In the genomic region with DNA sequence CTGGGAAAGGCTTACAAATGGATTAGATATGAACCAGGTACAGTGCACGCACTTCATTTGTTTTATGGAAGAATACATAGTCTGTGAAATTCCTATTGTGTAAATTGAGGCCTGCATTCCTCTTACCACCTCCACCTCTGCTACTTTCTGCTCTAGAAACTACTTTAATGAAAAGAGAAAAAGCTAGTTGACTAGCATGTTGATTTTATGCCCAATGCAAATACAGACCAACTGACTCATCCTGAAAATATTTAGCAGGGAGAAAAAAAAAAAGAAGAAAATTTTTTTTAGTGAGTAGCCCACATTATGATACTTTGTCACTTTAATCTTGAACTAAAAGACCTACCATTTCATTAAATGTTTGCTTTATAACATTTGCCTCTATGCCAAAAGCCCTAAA, we compare ENCODE assay signal across 15 cellular contexts. TPM values are rescaled to one million over a fixed set of nuclear protein-coding genes. Genes with fewer than 3 reads are reported as not detected.
DNase-seq lines count a peak whose midpoint lies in the region; TF ChIP-seq lines count a peak whose summit lies in the region.
"Had no signal": no experiment of that assay in that cellular context is flagged by ENCODE, and none has a peak within 500 bp of the region (broad histone marks: within the 10 kb centered on the region; RNA-seq: fewer than 3 reads in every experiment).

No MANE protein-coding gene starts in this region.

- H3K27me3 Mint-ChIP-seq in osteocyte (ENCODE audit: unreplicated experiment) (no peaks in the 10 kb centered on the region), CD14-positive monocyte (ENCODE audit: low read depth in 3 of 3) (peaks cover 0 to 2% (median 0%) of the 10 kb centered on the region in 3 donors)
- H3K27me3 Mint-ChIP-seq in activated CD4-positive, alpha-beta T cell treated with anti-CD3 and anti-CD28 coated beads, Interleukin-2, amount 10 ng/mL, durations not matched to agents 24 days and 14 days, result peaks cover 2% of the 10 kb centered on the region

- H3K4me1 Mint-ChIP-seq in osteocyte (ENCODE audit: unreplicated experiment) (peaks cover 47% of the 10 kb centered on the region), CD14-positive monocyte (peaks cover 2% of the 10 kb centered on the region)
- no peaks in the 10 kb centered on the region for H3K4me1 Mint-ChIP-seq in activated CD4-positive, alpha-beta T cell treated with anti-CD3 and anti-CD28 coated beads, Interleukin-2, amount 10 ng/mL, durations not matched to agents 24 days and 14 days
- H3K4me1 Mint-ChIP-seq: CD8-positive, alpha-beta memory T cell had no signal

- H3K4me1 ChIP-seq in SJCRH30, result 0 out of 2 replicates have a peak, but pooled peaks cover 3% of the 10 kb centered on the region
- peaks cover 4% of the 10 kb centered on the region for H3K4me1 ChIP-seq in fibroblast of lung (ENCODE audit: control insufficient read depth, extremely low read depth, insufficient read depth, low read length)

- peaks cover 10% of the 10 kb centered on the region for H3K79me2 ChIP-seq in fibroblast of lung (ENCODE audit: control insufficient read depth, insufficient read depth, low read length)

- H3K9me3 Mint-ChIP-seq in osteocyte (ENCODE audit: unreplicated experiment) (peaks cover 6% of the 10 kb centered on the region), CD14-positive monocyte (peaks cover 5 to 22% (median 11%) of the 10 kb centered on the region in 7 donors)
- peaks cover 13% of the 10 kb centered on the region for H3K9me3 Mint-ChIP-seq in activated CD4-positive, alpha-beta T cell treated with anti-CD3 and anti-CD28 coated beads, Interleukin-2, amount 10 ng/mL, durations not matched to agents 24 days and 14 days

- no peak overlapping the region for H3K9ac ChIP-seq in fibroblast of lung (ENCODE audit: insufficient read depth, low read length)

- H3K4me3 ChIP-seq in SJCRH30 (no peak overlapping the region), fibroblast of lung (replicated peaks in 1 of 4; ENCODE audit: control extremely low read depth in 1 of 4, insufficient read depth in 1 of 4, low read depth in 3 of 4, low read length in 4 of 4) (no peak overlapping the region)

- H3K9me3 ChIP-seq in SJCRH30 (replicated peaks) (no peaks in the 10 kb centered on the region), fibroblast of lung (ENCODE audit: control insufficient read depth, insufficient read depth, low read depth, low read length) (no peaks in the 10 kb centered on the region)

- H3K27ac Mint-ChIP-seq in osteocyte (ENCODE audit: unreplicated experiment), result peak overlapping the region; percentile 55
- H3K27ac Mint-ChIP-seq in CD14-positive monocyte, result no peak overlapping the region
- no peak overlapping the region for H3K27ac Mint-ChIP-seq in activated CD4-positive, alpha-beta T cell treated with anti-CD3 and anti-CD28 coated beads, Interleukin-2, amount 10 ng/mL, durations not matched to agents 24 days and 14 days
- H3K27ac Mint-ChIP-seq: activated T-helper 2 cell treated with anti-CD3 and anti-CD28 coated beads, Interferon-gamma antibody, Interleukin-2, Interleukin-4, amounts not matched to agents 10 μg/mL and 5 μg/mL and 100 μg/mL, durations not matched to agents 14 hours and 24 hours and 36 hours; CD8-positive, alpha-beta memory T cell; T-helper 2 cell treated with Interferon-gamma antibody and Interleukin-4, amounts not matched to agents 5 μg/mL and 100 μg/mL, for 36 hours had no signal

- no peaks in the 10 kb centered on the region for H3K27me3 ChIP-seq in SJCRH30
- no peaks in the 10 kb centered on the region for H3K27me3 ChIP-seq in fibroblast of lung (ENCODE audit: control insufficient read depth, insufficient read depth, low read length)

- DNase-seq in HCEC 1CT, result peak; percentile 47
- no peak for DNase-seq in SJCRH30
- peak; percentile 52 to 64 for DNase-seq in fibroblast of lung (ENCODE audit: low read depth in 2 of 2)
- DNase-seq in osteocyte (ENCODE audit: extremely low spot score, unreplicated experiment), result no peak
- no peak for DNase-seq in GOT3 (lab: John Stamatoyannopoulos, UW)
- DNase-seq in CD14-positive monocyte (ENCODE audit: low spot score), result no peak
- no peak for DNase-seq in activated CD4-positive, alpha-beta T cell treated with anti-CD3 and anti-CD28 coated beads, Interleukin-2, amount 10 ng/mL, durations not matched to agents 24 days and 14 days
- no peak for DNase-seq in GM20000 (ENCODE audit: low spot score)
- DNase-seq: caudate nucleus; CD8-positive, alpha-beta memory T cell; islet precursor cell; naive B cell; NCI-H2227 treated with DMSO at 0.1 percent for 48 hours had no signal

- intact Hi-C loops in CD14-positive monocyte (cut with micrococcal nuclease), result no loop called here
- intact Hi-C loops in activated CD4-positive, alpha-beta T cell treated with anti-CD3 and anti-CD28 coated beads, Interleukin-2, amount 10 ng/mL, durations not matched to agents 24 days and 14 days (cut with micrococcal nuclease), result no loop called here

- no peaks in the 10 kb centered on the region for H4K20me1 ChIP-seq in fibroblast of lung (ENCODE audit: control insufficient read depth, extremely low read depth, insufficient read depth, low read length)

- H3K36me3 Mint-ChIP-seq in osteocyte (ENCODE audit: unreplicated experiment), result peaks cover 11% of the 10 kb centered on the region
- peaks cover 0 to 3% of the 10 kb centered on the region in 2 donors for H3K36me3 Mint-ChIP-seq in CD14-positive monocyte
- H3K36me3 Mint-ChIP-seq in activated CD4-positive, alpha-beta T cell treated with anti-CD3 and anti-CD28 coated beads, Interleukin-2, amount 10 ng/mL, durations not matched to agents 24 days and 14 days (ENCODE audit: low read depth), result no peaks in the 10 kb centered on the region

- H3K27ac ChIP-seq in SJCRH30 (peak overlapping the region; percentile 21; the same call in 1 of the 2 replicates), fibroblast of lung (ENCODE audit: insufficient read depth, low read length) (no peak overlapping the region)

- H3K36me3 ChIP-seq in SJCRH30 (no peaks in the 10 kb centered on the region), fibroblast of lung (ENCODE audit: control insufficient read depth, insufficient read depth, low read length) (no peaks in the 10 kb centered on the region)

- H2AFZ ChIP-seq in fibroblast of lung (ENCODE audit: low read length), result no peak overlapping the region

- H3K4me2 ChIP-seq in fibroblast of lung (ENCODE audit: extremely low read depth, insufficient read depth, low read length), result peak overlapping the region; percentile 66

- no peak for TF ChIP-seq CTCF in fibroblast of lung (conservative IDR thresholded peaks at IDR 0.05 in 1 of 2, IDR thresholded peaks at IDR 0.05 in 1 of 2; ENCODE audit: low read depth in 1 of 2, low read length in 2 of 2)
- TF ChIP-seq CTCF in osteocyte (IDR thresholded peaks at IDR 0.05), result no peak
- no peak for TF ChIP-seq CTCF in CD14-positive monocyte (IDR thresholded peaks at IDR 0.05)
- TF ChIP-seq CTCF in GM20000 (IDR thresholded peaks at IDR 0.05; ENCODE audit: extremely low read depth, missing control alignments), result no peak

- no peak overlapping the region for H3K4me3 Mint-ChIP-seq in osteocyte (ENCODE audit: unreplicated experiment)
- H3K4me3 Mint-ChIP-seq in CD14-positive monocyte, result no peak overlapping the region
- H3K4me3 Mint-ChIP-seq in activated CD4-positive, alpha-beta T cell treated with anti-CD3 and anti-CD28 coated beads, Interleukin-2, amount 10 ng/mL, durations not matched to agents 24 days and 14 days, result no peak overlapping the region
- H3K4me3 Mint-ChIP-seq: CD8-positive, alpha-beta memory T cell; naive B cell; T-helper 2 cell treated with Interferon-gamma antibody and Interleukin-4, amounts not matched to agents 5 μg/mL and 100 μg/mL, for 36 hours had no signal

RNA-seq across cellular contexts. Expression of gene DCLK2, which starts 41.2 kb away (rescaled TPM):
- total RNA-seq in SJCRH30 (2014; rRNA removed; shearing (Covaris generic)), result 5.2 and 5.7 TPM in 2 replicates
- total RNA-seq in fibroblast of lung, result 3.1 and 14.0 TPM in 2 replicates
- 3.8 and 5.1 TPM in 2 replicates for polyA plus RNA-seq in fibroblast of lung
- polyA plus RNA-seq in fibroblast of lung (2012), result 2.8 and 4.1 TPM in 2 replicates
- 2.1 and 5.4 TPM in 2 replicates for polyA minus RNA-seq in fibroblast of lung (ENCODE audit: low replicate concordance)
- total RNA-seq in osteocyte, result 12.6 and 14.1 TPM in 2 replicates
- polyA plus RNA-seq in CD14-positive monocyte, result not detected
- total RNA-seq in activated CD4-positive, alpha-beta T cell treated with anti-CD3 and anti-CD28 coated beads, Interleukin-2, amount 10 ng/mL, durations not matched to agents 24 days and 14 days, result not detected in 2 replicates
- total RNA-seq: CD8-positive, alpha-beta memory T cell had no signal
- polyA plus RNA-seq: CD8-positive, alpha-beta memory T cell had no signal

Comparison
In these comparisons a context has a peak if more than half of its experiments do, and no peak if none do; other contexts are left out.
1. DNase-seq: peak in HCEC 1CT (single experiment) and fibroblast of lung (2 of 2); none in SJCRH30 (0 of 2), osteocyte (single experiment), GOT3 (single experiment), CD14-positive monocyte (single experiment), activated CD4-positive, alpha-beta T cell treated with anti-CD3 and anti-CD28 coated beads, Interleukin-2, amount 10 ng/mL, durations not matched to agents 24 days and 14 days (single experiment) and GM20000 (single experiment).